In the genomic region with DNA sequence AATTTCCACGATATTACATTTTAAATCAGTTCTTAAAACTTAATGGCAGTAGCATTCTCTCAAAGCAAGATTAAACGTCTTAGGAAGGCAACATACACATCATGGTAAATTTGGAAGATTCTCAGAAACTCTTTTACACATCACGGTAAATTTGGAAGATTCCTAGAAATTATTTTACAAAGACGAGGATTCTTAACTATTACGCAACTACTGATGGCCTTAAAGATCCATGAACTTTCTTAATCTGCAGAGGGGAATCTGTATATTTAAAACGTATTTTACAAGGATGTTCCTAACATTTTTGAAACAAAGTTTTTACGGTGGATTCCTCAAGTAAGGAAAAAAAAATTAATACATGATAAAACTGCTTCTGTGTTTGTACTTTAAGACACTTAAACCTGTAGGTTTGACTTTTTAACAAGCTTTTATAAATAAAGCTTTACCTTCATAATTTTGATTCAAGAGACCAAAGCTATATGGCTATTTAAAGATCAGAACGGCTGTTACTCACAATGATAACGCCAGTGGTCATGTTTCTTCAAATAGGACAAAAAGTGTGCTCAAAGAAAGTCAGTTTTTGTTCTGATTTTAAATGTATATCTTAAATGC, we compare ENCODE assay signal across 8 cellular contexts. TPM values are rescaled to one million over a fixed set of nuclear protein-coding genes. Genes with fewer than 3 reads are reported as not detected.
DNase-seq lines count a peak whose midpoint lies in the region; ATAC-seq, FAIRE-seq and TF ChIP-seq lines count a peak whose summit lies in the region.

No MANE protein-coding gene starts in this region.

- peak overlapping the region; percentile 90 for H3K4me2 ChIP-seq in astrocyte (ENCODE audit: low read length)

- H3K4me3 ChIP-seq in AG09309 (ENCODE audit: control insufficient read depth, low read depth, low read length) (peak overlapping the region; percentile 95), astrocyte (ENCODE audit: insufficient read depth, low read depth, low read length) (peak overlapping the region; percentile 99), mesodermal cell (ENCODE audit: extremely low read depth, insufficient read depth, low read length, poor library complexity, severe bottlenecking) (peak overlapping the region; percentile 98)

- ATAC-seq in GM21786 (IDR thresholded peaks at IDR 0.05; ENCODE audit: unreplicated experiment) (no peak), HG02852 (IDR thresholded peaks at IDR 0.05; ENCODE audit: unreplicated experiment) (no peak)

- H3K36me3 ChIP-seq in astrocyte (ENCODE audit: insufficient read depth, low read length) (no peaks in the 10 kb centered on the region), mesodermal cell (ENCODE audit: control insufficient read depth, insufficient read depth, low read length) (peaks cover 16% of the 10 kb centered on the region)

- FAIRE-seq in astrocyte (lab: Jason Lieb, UNC): no peak

- H2AFZ ChIP-seq in astrocyte (ENCODE audit: low read depth, low read length): no peak overlapping the region

- no peaks in the 10 kb centered on the region for H3K27me3 ChIP-seq in astrocyte (ENCODE audit: insufficient read depth, low read length)

- H4K20me1 ChIP-seq in astrocyte (ENCODE audit: insufficient read depth, low read length): peaks cover 49% of the 10 kb centered on the region

- H3K4me1 Mint-ChIP-seq in HFFc6 (ENCODE audit: low read depth): peaks cover 24% of the 10 kb centered on the region
- no peaks in the 10 kb centered on the region for H3K4me1 Mint-ChIP-seq in astrocyte (ENCODE audit: low read depth, unreplicated experiment)

- H3K4me1 ChIP-seq in astrocyte (ENCODE audit: insufficient read depth, low read length) (peaks cover 7% of the 10 kb centered on the region), mesodermal cell (ENCODE audit: control insufficient read depth, insufficient read depth, low read length, poor library complexity, severe bottlenecking) (no peaks in the 10 kb centered on the region)

- H3K27ac Mint-ChIP-seq in HFFc6: no peak overlapping the region
- H3K27ac Mint-ChIP-seq in astrocyte (ENCODE audit: unreplicated experiment): peak overlapping the region; percentile 100

- peaks cover 64% of the 10 kb centered on the region for H3K79me2 ChIP-seq in astrocyte (ENCODE audit: insufficient read depth, low read length)

- H3K36me3 Mint-ChIP-seq in HFFc6 (ENCODE audit: low read depth): peaks cover 11% of the 10 kb centered on the region; the same call in 1 of the 2 replicates
- H3K36me3 Mint-ChIP-seq in astrocyte (ENCODE audit: low read depth, unreplicated experiment): peaks cover 3% of the 10 kb centered on the region

- DNase-seq in AG09309 (ENCODE audit: low read depth) (no peak), HFFc6 (no peak), astrocyte (ENCODE audit: low read depth) (no peak), HPDE6-E6E7 (ENCODE audit: extremely low spot score) (no peak)
- no peak for DNase-seq in activated CD4-positive, CD25-positive, alpha-beta regulatory T cell treated with anti-CD3 and anti-CD28 coated beads, Interleukin-2, amount 50 U/mL, for 72 hours

- H3K4me3 Mint-ChIP-seq in HFFc6 (peak overlapping the region; percentile 99), astrocyte (ENCODE audit: unreplicated experiment) (peak overlapping the region; percentile 100)

- no peak for TF ChIP-seq CTCF in AG09309 (IDR thresholded peaks at IDR 0.05; ENCODE audit: control insufficient read depth, insufficient read depth, low read depth, low read length, missing control alignments)
- TF ChIP-seq CTCF in HFFc6 (IDR thresholded peaks at IDR 0.05): no peak
- no peak for TF ChIP-seq CTCF in astrocyte (IDR thresholded peaks at IDR 0.05; ENCODE audit: insufficient read depth, low read depth, low read length)

- H3K27me3 Mint-ChIP-seq in HFFc6 (ENCODE audit: insufficient read depth): peaks cover 1% of the 10 kb centered on the region
- H3K27me3 Mint-ChIP-seq in astrocyte (ENCODE audit: low read depth, unreplicated experiment): no peaks in the 10 kb centered on the region

- H3K9ac ChIP-seq in astrocyte (ENCODE audit: low read length): peak overlapping the region; percentile 100

- WGBS in mesodermal cell (ENCODE audit: insufficient coverage in 2 of 2), 2 experiments: 67 to 100% methylated on average over 1 to 3 of the region's 9 CpGs

- no peaks in the 10 kb centered on the region for H3K9me3 ChIP-seq in astrocyte (ENCODE audit: insufficient read depth, low read depth, low read length)
- no peaks in the 10 kb centered on the region for H3K9me3 ChIP-seq in mesodermal cell (ENCODE audit: control insufficient read depth, low read length)

- no peaks in the 10 kb centered on the region for H3K9me3 Mint-ChIP-seq in HFFc6
- no peaks in the 10 kb centered on the region for H3K9me3 Mint-ChIP-seq in astrocyte (ENCODE audit: unreplicated experiment)

- H3K27ac ChIP-seq in astrocyte (ENCODE audit: low read depth, low read length) (no peak overlapping the region), mesodermal cell (ENCODE audit: low read depth, low read length, severe bottlenecking) (peak overlapping the region; percentile 96)

RNA-seq across cellular contexts. Expression of a gene that starts 1.7 kb away (rescaled TPM):
- 10 to 100 TPM; 34.1 to 43.9 (median 38.2) TPM for total RNA-seq in HFFc6 (2021; fragmentation: NEBNext Ultra II Directional; extraction: Animal tissue kit (Norgen Biotek cat#: 25700))
- total RNA-seq in astrocyte: 54.7 and 55.8 TPM in 2 replicates
- polyA plus RNA-seq in mesodermal cell (2013, experiment 1 of 2): 53.7 TPM
- polyA plus RNA-seq in mesodermal cell (2013, experiment 2 of 2): 46.9 TPM

RNA-seq across cellular contexts. Expression of a gene that starts 15.2 kb away (rescaled TPM):
- 100 to 1,000 TPM; 291 to 313 (median 301) TPM for total RNA-seq in HFFc6 (2021; fragmentation: NEBNext Ultra II Directional; extraction: Animal tissue kit (Norgen Biotek cat#: 25700))
- 273 and 289 TPM in 2 replicates for total RNA-seq in astrocyte
- 318 TPM for polyA plus RNA-seq in mesodermal cell (2013, experiment 1 of 2)
- 294 TPM for polyA plus RNA-seq in mesodermal cell (2013, experiment 2 of 2)
